In genomic region chr2:133676392-133677130, GRCh38 we compare ENCODE assay signal across 14 cellular contexts.
DNase-seq lines count a peak whose midpoint lies in the region; ATAC-seq and TF ChIP-seq lines count a peak whose summit lies in the region.
"Had no signal": no experiment of that assay in that cellular context is flagged by ENCODE, and none has a peak within 500 bp of the region (broad histone marks: within the 10 kb centered on the region; RNA-seq: fewer than 3 reads in every experiment).

No MANE protein-coding gene starts in this region.

- no peaks in the 10 kb centered on the region for H3K9me3 ChIP-seq in heart right ventricle
- no peaks in the 10 kb centered on the region for H3K9me3 ChIP-seq in gastroesophageal sphincter
- H3K9me3 ChIP-seq in left lung, result no peaks in the 10 kb centered on the region
- H3K9me3 ChIP-seq: upper lobe of right lung had no signal

- H3K4me3 ChIP-seq in heart right ventricle, result no peak overlapping the region
- no peak overlapping the region for H3K4me3 ChIP-seq in brain microvascular endothelial cell (ENCODE audit: low read depth, low read length)
- no peak overlapping the region for H3K4me3 ChIP-seq in gastroesophageal sphincter
- no peak overlapping the region for H3K4me3 ChIP-seq in left lung
- H3K4me3 ChIP-seq: upper lobe of right lung had no signal

- H3K27me3 ChIP-seq in heart right ventricle (no peaks in the 10 kb centered on the region), brain microvascular endothelial cell (replicated peaks) (no peaks in the 10 kb centered on the region), gastroesophageal sphincter (no peaks in the 10 kb centered on the region), left lung (no peaks in the 10 kb centered on the region)
- H3K27me3 ChIP-seq: upper lobe of right lung had no signal

- TF ChIP-seq CTCF in heart right ventricle (IDR thresholded peaks at IDR 0.05) (no peak), brain microvascular endothelial cell (IDR thresholded peaks at IDR 0.05; ENCODE audit: low read depth, low read length, missing control alignments) (no peak), gastroesophageal sphincter (IDR thresholded peaks at IDR 0.05) (no peak), left lung (IDR thresholded peaks at IDR 0.05) (no peak)

- DNase-seq in heart right ventricle (no peak), left cardiac atrium (no peak), brain microvascular endothelial cell (peak; percentile 40), SKM-1 (lab: John Stamatoyannopoulos, UW; ENCODE audit: unreplicated experiment) (no peak), Kasumi-1 (lab: John Stamatoyannopoulos, UW) (no peak), left lung (no peak)
- DNase-seq: ACHN, NCI-H1417 treated with DMSO at 0.1 percent for 48 hours, upper lobe of right lung had no signal

- WGBS in heart right ventricle, 2 donors, result 37 to 53% methylated on average over 1 of the region's 1 CpG
- 57 to 60% methylated on average over 1 of the region's 1 CpG for WGBS in gastroesophageal sphincter (ENCODE audit: low coverage in 1 of 2), 2 donors

- in situ Hi-C loops in brain microvascular endothelial cell (cut with HindIII; ENCODE audit: low pct_ligation_motif_present, low sequenced_read_pairs), result no loop called here

- no peaks in the 10 kb centered on the region for H3K36me3 ChIP-seq in heart right ventricle
- H3K36me3 ChIP-seq in brain microvascular endothelial cell (replicated peaks), result no peaks in the 10 kb centered on the region
- no peaks in the 10 kb centered on the region for H3K36me3 ChIP-seq in gastroesophageal sphincter
- H3K36me3 ChIP-seq in left lung, result no peaks in the 10 kb centered on the region
- H3K36me3 ChIP-seq: upper lobe of right lung had no signal

- ATAC-seq in heart right ventricle, result peak in 5 of 8 donors; percentile 2 to 33 (median 16)
- no peak for ATAC-seq in left cardiac atrium
- ATAC-seq in gastroesophageal sphincter, result peak; percentile 23
- no peak for ATAC-seq in HG03342 (IDR thresholded peaks at IDR 0.05; ENCODE audit: unreplicated experiment)
- ATAC-seq in left lung, result no peak
- ATAC-seq: left lobe of liver; natural killer cell treated with Interleukin-12 subunit alpha and Interleukin-12 subunit beta and Interleukin-15 and Interleukin-18, amount 100 ng/mL, for 72 hours; stimulated activated effector memory CD8-positive, alpha-beta T cell treated with anti-CD3 and anti-CD28 coated beads, Interleukin-12 subunit alpha, Interleukin-12 subunit beta, amount 100 ng/mL, for 72 hours had no signal

- H3K4me1 ChIP-seq in heart right ventricle (peaks cover 2 to 38% (median 20%) of the 10 kb centered on the region in 9 donors), gastroesophageal sphincter (peaks cover 0 to 31% (median 13%) of the 10 kb centered on the region in 3 donors), left lung (no peaks in the 10 kb centered on the region)

- no peak for TF ChIP-seq POLR2A in gastroesophageal sphincter (IDR thresholded peaks at IDR 0.05)

- intact Hi-C loops in heart right ventricle (cut with DNase I) (loop anchor here in 3 of 10 donors (2.0 to 10.0 kb wide), 5 partner anchors 90 to 112 kb away; partner anchors contain the start of gene NCKAP5 (in 1 of the 3)), left cardiac atrium (cut with DNase I) (loop anchor here in 1 of 2 donors (10.0 kb wide), 1 partner anchor 78 kb away; no protein-coding TSS in a partner anchor), left lung (cut with DNase I) (no loop called here)

- H3K27ac ChIP-seq in heart right ventricle (peak overlapping the region in 7 of 10 donors; percentile 21 to 78 (median 52)), brain microvascular endothelial cell (peak overlapping the region; percentile 41), gastroesophageal sphincter (no peak overlapping the region), left lung (no peak overlapping the region)
- H3K27ac ChIP-seq: upper lobe of right lung had no signal

- no peak for TF ChIP-seq EP300 in gastroesophageal sphincter (IDR thresholded peaks at IDR 0.05)

Comparison
In these comparisons a context has a peak if more than half of its experiments do, and no peak if none do; other contexts are left out.
1. ATAC-seq: peak in heart right ventricle (5 of 8) and gastroesophageal sphincter (single experiment); none in left cardiac atrium (0 of 2), HG03342 (single experiment) and left lung (single experiment).
2. H3K27ac ChIP-seq: peak in heart right ventricle (7 of 10) and brain microvascular endothelial cell (single experiment); none in gastroesophageal sphincter (0 of 4) and left lung (0 of 2).